Comparison of ENCODE assay signal across 11 cellular contexts in the genomic region with DNA sequence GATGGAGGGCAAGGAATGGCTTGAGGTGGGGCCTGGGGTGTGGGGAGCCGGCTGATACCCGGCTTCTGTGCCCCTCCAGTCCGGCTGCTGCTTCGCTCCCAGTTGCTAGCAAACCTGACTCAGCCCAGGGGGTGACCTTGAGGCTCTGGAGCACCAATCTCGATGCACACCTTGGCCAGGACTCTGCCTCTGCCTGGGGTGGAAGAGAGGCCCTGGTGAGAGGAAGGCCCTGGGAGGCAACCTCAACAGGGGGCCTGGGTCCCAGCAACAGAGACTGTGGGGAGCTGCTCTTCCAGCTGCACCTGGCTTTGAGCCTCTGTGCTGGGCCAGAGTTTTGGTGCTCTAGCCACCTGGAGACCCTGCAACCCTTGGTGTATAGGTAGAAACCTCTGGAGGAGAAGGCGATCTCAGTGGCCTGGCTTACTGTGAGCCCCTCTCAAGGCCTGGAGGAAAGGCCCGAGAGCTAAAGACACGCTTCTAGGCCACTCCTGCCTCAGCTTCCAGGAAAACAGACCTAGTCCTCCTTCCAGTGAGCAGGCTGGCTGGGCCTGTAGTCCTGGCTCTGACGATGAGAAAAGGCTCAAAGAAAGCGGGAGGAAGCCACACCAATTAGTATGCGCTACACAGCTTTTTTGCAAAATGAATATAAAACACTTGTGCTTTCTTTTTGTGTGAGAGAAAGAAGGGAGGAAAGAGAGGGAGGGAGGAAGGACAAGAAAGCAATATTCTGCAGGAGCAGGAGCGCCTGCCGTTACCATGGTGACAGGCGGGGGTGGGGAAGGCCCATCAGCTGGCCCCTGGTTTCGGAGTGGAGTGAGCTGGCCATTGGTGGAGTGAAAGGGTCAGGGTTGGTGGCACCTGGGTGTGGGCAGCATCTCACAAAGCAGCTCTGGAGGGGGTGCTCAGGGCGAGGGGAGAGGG. TPM values are rescaled to one million over a fixed set of nuclear protein-coding genes. Genes with fewer than 3 reads are reported as not detected.
DNase-seq lines count a peak whose midpoint lies in the region; ATAC-seq lines count a peak whose summit lies in the region.
"Had no signal": no experiment of that assay in that cellular context is flagged by ENCODE, and none has a peak within 500 bp of the region (broad histone marks: within the 10 kb centered on the region; RNA-seq: fewer than 3 reads in every experiment).

No MANE protein-coding gene starts in this region.

- H3K27me3 Mint-ChIP-seq in T-helper 17 cell = no peaks in the 10 kb centered on the region

- H3K9me3 ChIP-seq in T-helper 17 cell (ENCODE audit: control insufficient read depth, low read length, poor library complexity, severe bottlenecking) (no peaks in the 10 kb centered on the region), right cardiac atrium (ENCODE audit: control insufficient read depth, low read length) (no peaks in the 10 kb centered on the region)

- DNase-seq in Caki2 (ENCODE audit: low read depth) (peak; percentile 43), T-helper 17 cell (no peak), right cardiac atrium (peak in 2 of 3 donors; percentile 71), retina (peak; percentile 53), mucosa of gallbladder (ENCODE audit: low spot score) (no peak), DMS53 treated with DMSO at 0.1 percent for 48 hours (lab: John Stamatoyannopoulos, UW; ENCODE audit: unreplicated experiment) (no peak)
- DNase-seq: activated CD4-positive, alpha-beta T cell treated with anti-CD3 and anti-CD28 coated beads, Interleukin-2, amount 50 U/mL, for 1 hour; GF-D8; NCI-H446 treated with DMSO at 0.1 percent for 48 hours had no signal

- peak overlapping the region; percentile 39 for H3K27ac Mint-ChIP-seq in T-helper 17 cell

- in situ Hi-C loops in Caki2 (cut with HindIII; ENCODE audit: low pct_unique_long_range_greater_than_20kb, low sequenced_read_pairs) = no loop called here

- H3K36me3 Mint-ChIP-seq in T-helper 17 cell (ENCODE audit: low read depth) = peaks cover 2% of the 10 kb centered on the region

- no peak for ATAC-seq in T-helper 17 cell
- no peak for ATAC-seq in right cardiac atrium
- ATAC-seq in GM19463 (IDR thresholded peaks at IDR 0.05; ENCODE audit: unreplicated experiment) = no peak
- no peak for ATAC-seq in HG02973 (IDR thresholded peaks at IDR 0.05; ENCODE audit: unreplicated experiment)

- 85% methylated on average over 16 of the region's 16 CpGs for WGBS in right cardiac atrium

- peaks cover 20% of the 10 kb centered on the region for H3K4me1 Mint-ChIP-seq in T-helper 17 cell

- H3K4me3 Mint-ChIP-seq in T-helper 17 cell = no peak overlapping the region

- peaks cover 23% of the 10 kb centered on the region for H3K4me1 ChIP-seq in right cardiac atrium (ENCODE audit: control insufficient read depth, insufficient read depth, low read length)

- intact Hi-C loops in right cardiac atrium (cut with DNase I) = loop anchor here in 2 of 4 donors (5.0 kb wide), 1 partner anchor 68 kb away; no protein-coding TSS in a partner anchor

- no peak overlapping the region for H3K4me3 ChIP-seq in right cardiac atrium (ENCODE audit: low read length)

- H3K27ac ChIP-seq in right cardiac atrium (ENCODE audit: low read length) = no peak overlapping the region

- H3K27me3 ChIP-seq in right cardiac atrium (ENCODE audit: control insufficient read depth, insufficient read depth) = no peaks in the 10 kb centered on the region

RNA-seq across cellular contexts. Expression of gene VAC14, which starts 51.0 kb away (rescaled TPM):
- total RNA-seq in Caki2 (2014; rRNA removed; shearing (Covaris generic); ENCODE audit: low replicate concordance) = 48.8 and 56.6 TPM in 2 replicates
- total RNA-seq in T-helper 17 cell (10 to 100 TPM; 36.7 to 38.4 TPM), right cardiac atrium (10 to 100 TPM; 18.2 to 24.2 (median 23.0) TPM), mucosa of gallbladder (32.6 TPM)
- 27.4 TPM for polyA plus RNA-seq in right cardiac atrium

Comparison
In these comparisons a context has a peak if more than half of its experiments do, and no peak if none do; other contexts are left out.
1. DNase-seq: peak in Caki2 (single experiment), right cardiac atrium (2 of 3) and retina (single experiment); none in T-helper 17 cell (0 of 3), mucosa of gallbladder (single experiment) and DMS53 treated with DMSO at 0.1 percent for 48 hours (single experiment).